Comparison of ENCODE assay signal across 1 cellular context in the genomic region with DNA sequence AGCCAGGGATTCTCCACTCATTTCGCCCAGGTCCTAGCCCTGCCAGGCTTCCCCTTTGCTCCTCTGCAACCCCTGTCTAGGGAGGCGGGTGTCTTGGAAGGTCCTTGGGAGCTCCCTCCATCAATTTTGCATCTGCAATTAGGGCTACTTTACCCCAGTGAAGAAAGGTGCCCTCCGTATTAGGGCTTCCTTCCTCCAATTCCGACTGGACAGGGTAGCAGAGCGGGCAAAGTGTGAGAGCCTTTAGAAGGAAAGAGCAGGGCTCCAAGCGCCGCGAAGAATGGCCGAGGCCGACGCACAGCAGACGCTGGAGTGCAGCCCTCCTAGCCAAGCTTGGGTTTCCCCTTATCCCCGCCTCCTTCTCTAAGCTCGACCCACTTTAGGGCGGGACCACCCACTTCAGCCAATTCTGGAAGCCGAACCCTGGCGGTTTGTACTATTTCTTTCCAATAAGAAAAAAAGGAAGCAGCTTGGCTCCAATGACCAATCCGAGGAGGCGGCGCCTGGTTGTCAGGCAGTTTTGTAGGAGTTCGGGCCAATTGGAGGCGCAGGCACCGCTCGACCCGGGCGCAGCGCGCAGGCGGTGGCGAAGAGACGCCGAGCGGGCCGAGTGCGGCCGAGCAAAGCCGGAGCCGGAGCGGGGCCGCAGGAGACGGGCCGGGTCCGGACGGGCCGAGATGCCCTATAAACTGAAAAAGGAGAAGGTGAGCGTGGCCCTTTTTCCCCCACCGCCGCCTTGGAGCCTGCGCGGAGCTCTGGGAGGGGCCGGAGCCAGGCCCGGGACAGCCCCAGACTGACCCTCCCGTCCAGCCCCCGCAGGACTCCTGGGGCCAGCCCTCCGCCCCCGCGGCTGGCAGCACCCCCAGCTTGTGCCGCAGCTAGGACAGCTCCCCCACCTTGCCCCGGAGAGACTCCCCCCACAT.
A peak's percentile ranks its signal among the peaks of the same experiment; 100 is the strongest.
TF ChIP-seq lines count a peak whose summit lies in the region.

Gene PPP2R5D, plus strand, starts transcription at position 570 of the 923 bp plus-strand sequence. Its CDS starts 108 bp downstream, at position 678.

TF ChIP-seq in HepG2, 621 proteins besides CTCF, POLR2A, EP300 and RAD21 (continued from another document and continues in another):
- TF ChIP-seq ARID4A (CRISPR knock-in tag; IDR thresholded peaks at IDR 0.05; ENCODE audit: borderline replicate concordance) (peak; percentile 67; the same call in 1 of the 2 replicates), KMT2B (CRISPR knock-in tag; IDR thresholded peaks at IDR 0.05) (peak; percentile 53; the same call in 1 of the 2 replicates), ZNF460 (CRISPR knock-in tag; IDR thresholded peaks at IDR 0.05; ENCODE audit: borderline replicate concordance) (no peak), RORA (CRISPR knock-in tag; IDR thresholded peaks at IDR 0.05) (no peak), SOX5 (CRISPR knock-in tag; IDR thresholded peaks at IDR 0.05; ENCODE audit: borderline replicate concordance) (peak; percentile 6; the same call in 1 of the 2 replicates), ATF3 (CRISPR knock-in tag; IDR thresholded peaks at IDR 0.05) (peak; percentile 37; the same call in 1 of the 2 replicates), ZC3H4 (CRISPR knock-in tag; IDR thresholded peaks at IDR 0.05; ENCODE audit: borderline replicate concordance) (no peak; the same call in 1 of the 2 replicates), ZNF253 (CRISPR knock-in tag; IDR thresholded peaks at IDR 0.05; ENCODE audit: borderline replicate concordance) (no peak), RBFOX2 (IDR thresholded peaks at IDR 0.05; ENCODE audit: low read depth, low read length) (peak; percentile 90), NR2F1 (CRISPR knock-in tag; IDR thresholded peaks at IDR 0.05) (no peak), RFX5 (IDR thresholded peaks at IDR 0.05; ENCODE audit: low read depth, low read length) (peak; percentile 100), ZNF484 (CRISPR knock-in tag; IDR thresholded peaks at IDR 0.05; ENCODE audit: borderline replicate concordance, low read depth) (no peak; the same call in 1 of the 2 replicates), ZFP90 (CRISPR knock-in tag; IDR thresholded peaks at IDR 0.05; ENCODE audit: borderline replicate concordance) (peak; percentile 84; the same call in 1 of the 2 replicates), ZFP91 (CRISPR knock-in tag; IDR thresholded peaks at IDR 0.05; ENCODE audit: borderline replicate concordance) (peak; percentile 82), NPAS2 (CRISPR knock-in tag; IDR thresholded peaks at IDR 0.05; ENCODE audit: borderline replicate concordance) (no peak), ZSCAN5A (CRISPR knock-in tag; IDR thresholded peaks at IDR 0.05; ENCODE audit: borderline replicate concordance) (0 out of 2 replicates have a peak, but pooled peaks have one; percentile 60), MBNL3 (CRISPR knock-in tag; conservative IDR thresholded peaks at IDR 0.05) (no peak), NCOR1 (IDR thresholded peaks at IDR 0.05; ENCODE audit: borderline replicate concordance, low read length) (peak; percentile 24; the same call in 1 of the 2 replicates), ZNF724P (CRISPR knock-in tag; IDR thresholded peaks at IDR 0.05; ENCODE audit: borderline replicate concordance) (peak; percentile 16; the same call in 1 of the 2 replicates), REL (CRISPR knock-in tag; conservative IDR thresholded peaks at IDR 0.05) (no peak), MEIS2 (CRISPR knock-in tag; IDR thresholded peaks at IDR 0.05) (peak; percentile 45; the same call in 1 of the 2 replicates), ZNF501 (CRISPR knock-in tag; IDR thresholded peaks at IDR 0.05) (peak; percentile 94), ZNF10 (CRISPR knock-in tag; IDR thresholded peaks at IDR 0.05; ENCODE audit: borderline replicate concordance, low read depth) (no peak), PITX1 (CRISPR knock-in tag; IDR thresholded peaks at IDR 0.05) (peak; percentile 29; the same call in 1 of the 2 replicates), SKI (IDR thresholded peaks at IDR 0.05; ENCODE audit: partially characterized antibody) (no peak)
- TF ChIP-seq, protein P1, sequence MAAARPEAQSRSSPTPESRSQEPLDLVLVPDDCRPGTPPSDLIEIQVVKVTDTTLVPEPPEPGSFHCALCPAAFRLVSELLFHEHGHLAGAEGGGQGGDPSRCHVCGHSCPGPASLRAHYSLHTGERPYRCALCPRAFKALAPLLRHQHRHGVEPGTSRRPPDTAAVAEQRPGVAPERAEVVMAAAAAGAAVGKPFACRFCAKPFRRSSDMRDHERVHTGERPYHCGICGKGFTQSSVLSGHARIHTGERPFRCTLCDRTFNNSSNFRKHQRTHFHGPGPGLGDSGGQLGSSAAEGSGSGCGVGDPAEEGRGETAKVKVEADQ (CRISPR knock-in tag; IDR thresholded peaks at IDR 0.05; ENCODE audit: borderline replicate concordance) = peak; percentile 38
- TF ChIP-seq, protein P2, sequence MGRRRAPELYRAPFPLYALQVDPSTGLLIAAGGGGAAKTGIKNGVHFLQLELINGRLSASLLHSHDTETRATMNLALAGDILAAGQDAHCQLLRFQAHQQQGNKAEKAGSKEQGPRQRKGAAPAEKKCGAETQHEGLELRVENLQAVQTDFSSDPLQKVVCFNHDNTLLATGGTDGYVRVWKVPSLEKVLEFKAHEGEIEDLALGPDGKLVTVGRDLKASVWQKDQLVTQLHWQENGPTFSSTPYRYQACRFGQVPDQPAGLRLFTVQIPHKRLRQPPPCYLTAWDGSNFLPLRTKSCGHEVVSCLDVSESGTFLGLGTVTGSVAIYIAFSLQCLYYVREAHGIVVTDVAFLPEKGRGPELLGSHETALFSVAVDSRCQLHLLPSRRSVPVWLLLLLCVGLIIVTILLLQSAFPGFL (CRISPR knock-in tag; IDR thresholded peaks at IDR 0.05) = peak; percentile 53; the same call in 1 of the 2 replicates
- TF ChIP-seq, protein P3, sequence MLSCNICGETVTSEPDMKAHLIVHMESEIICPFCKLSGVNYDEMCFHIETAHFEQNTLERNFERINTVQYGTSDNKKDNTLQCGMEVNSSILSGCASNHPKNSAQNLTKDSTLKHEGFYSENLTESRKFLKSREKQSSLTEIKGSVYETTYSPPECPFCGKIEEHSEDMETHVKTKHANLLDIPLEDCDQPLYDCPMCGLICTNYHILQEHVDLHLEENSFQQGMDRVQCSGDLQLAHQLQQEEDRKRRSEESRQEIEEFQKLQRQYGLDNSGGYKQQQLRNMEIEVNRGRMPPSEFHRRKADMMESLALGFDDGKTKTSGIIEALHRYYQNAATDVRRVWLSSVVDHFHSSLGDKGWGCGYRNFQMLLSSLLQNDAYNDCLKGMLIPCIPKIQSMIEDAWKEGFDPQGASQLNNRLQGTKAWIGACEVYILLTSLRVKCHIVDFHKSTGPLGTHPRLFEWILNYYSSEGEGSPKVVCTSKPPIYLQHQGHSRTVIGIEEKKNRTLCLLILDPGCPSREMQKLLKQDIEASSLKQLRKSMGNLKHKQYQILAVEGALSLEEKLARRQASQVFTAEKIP (CRISPR knock-in tag; IDR thresholded peaks at IDR 0.05; ENCODE audit: borderline replicate concordance) = no peak
- TF ChIP-seq, protein P4, sequence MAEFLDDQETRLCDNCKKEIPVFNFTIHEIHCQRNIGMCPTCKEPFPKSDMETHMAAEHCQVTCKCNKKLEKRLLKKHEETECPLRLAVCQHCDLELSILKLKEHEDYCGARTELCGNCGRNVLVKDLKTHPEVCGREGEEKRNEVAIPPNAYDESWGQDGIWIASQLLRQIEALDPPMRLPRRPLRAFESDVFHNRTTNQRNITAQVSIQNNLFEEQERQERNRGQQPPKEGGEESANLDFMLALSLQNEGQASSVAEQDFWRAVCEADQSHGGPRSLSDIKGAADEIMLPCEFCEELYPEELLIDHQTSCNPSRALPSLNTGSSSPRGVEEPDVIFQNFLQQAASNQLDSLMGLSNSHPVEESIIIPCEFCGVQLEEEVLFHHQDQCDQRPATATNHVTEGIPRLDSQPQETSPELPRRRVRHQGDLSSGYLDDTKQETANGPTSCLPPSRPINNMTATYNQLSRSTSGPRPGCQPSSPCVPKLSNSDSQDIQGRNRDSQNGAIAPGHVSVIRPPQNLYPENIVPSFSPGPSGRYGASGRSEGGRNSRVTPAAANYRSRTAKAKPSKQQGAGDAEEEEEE (CRISPR knock-in tag; IDR thresholded peaks at IDR 0.05; ENCODE audit: borderline replicate concordance) = 0 out of 2 replicates have a peak, but pooled peaks have one; percentile 11
- TF ChIP-seq, protein P5, sequence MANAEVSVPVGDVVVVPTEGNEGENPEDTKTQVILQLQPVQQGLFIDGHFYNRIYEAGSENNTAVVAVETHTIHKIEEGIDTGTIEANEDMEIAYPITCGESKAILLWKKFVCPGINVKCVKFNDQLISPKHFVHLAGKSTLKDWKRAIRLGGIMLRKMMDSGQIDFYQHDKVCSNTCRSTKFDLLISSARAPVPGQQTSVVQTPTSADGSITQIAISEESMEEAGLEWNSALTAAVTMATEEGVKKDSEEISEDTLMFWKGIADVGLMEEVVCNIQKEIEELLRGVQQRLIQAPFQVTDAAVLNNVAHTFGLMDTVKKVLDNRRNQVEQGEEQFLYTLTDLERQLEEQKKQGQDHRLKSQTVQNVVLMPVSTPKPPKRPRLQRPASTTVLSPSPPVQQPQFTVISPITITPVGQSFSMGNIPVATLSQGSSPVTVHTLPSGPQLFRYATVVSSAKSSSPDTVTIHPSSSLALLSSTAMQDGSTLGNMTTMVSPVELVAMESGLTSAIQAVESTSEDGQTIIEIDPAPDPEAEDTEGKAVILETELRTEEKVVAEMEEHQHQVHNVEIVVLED (CRISPR knock-in tag; IDR thresholded peaks at IDR 0.05; ENCODE audit: borderline replicate concordance) = no peak
- TF ChIP-seq, protein P6, sequence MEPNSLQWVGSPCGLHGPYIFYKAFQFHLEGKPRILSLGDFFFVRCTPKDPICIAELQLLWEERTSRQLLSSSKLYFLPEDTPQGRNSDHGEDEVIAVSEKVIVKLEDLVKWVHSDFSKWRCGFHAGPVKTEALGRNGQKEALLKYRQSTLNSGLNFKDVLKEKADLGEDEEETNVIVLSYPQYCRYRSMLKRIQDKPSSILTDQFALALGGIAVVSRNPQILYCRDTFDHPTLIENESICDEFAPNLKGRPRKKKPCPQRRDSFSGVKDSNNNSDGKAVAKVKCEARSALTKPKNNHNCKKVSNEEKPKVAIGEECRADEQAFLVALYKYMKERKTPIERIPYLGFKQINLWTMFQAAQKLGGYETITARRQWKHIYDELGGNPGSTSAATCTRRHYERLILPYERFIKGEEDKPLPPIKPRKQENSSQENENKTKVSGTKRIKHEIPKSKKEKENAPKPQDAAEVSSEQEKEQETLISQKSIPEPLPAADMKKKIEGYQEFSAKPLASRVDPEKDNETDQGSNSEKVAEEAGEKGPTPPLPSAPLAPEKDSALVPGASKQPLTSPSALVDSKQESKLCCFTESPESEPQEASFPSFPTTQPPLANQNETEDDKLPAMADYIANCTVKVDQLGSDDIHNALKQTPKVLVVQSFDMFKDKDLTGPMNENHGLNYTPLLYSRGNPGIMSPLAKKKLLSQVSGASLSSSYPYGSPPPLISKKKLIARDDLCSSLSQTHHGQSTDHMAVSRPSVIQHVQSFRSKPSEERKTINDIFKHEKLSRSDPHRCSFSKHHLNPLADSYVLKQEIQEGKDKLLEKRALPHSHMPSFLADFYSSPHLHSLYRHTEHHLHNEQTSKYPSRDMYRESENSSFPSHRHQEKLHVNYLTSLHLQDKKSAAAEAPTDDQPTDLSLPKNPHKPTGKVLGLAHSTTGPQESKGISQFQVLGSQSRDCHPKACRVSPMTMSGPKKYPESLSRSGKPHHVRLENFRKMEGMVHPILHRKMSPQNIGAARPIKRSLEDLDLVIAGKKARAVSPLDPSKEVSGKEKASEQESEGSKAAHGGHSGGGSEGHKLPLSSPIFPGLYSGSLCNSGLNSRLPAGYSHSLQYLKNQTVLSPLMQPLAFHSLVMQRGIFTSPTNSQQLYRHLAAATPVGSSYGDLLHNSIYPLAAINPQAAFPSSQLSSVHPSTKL (CRISPR knock-in tag; IDR thresholded peaks at IDR 0.05) = peak; percentile 33; the same call in 1 of the 2 replicates
